1 cellular context compared by ENCODE assay signal in the genomic region with DNA sequence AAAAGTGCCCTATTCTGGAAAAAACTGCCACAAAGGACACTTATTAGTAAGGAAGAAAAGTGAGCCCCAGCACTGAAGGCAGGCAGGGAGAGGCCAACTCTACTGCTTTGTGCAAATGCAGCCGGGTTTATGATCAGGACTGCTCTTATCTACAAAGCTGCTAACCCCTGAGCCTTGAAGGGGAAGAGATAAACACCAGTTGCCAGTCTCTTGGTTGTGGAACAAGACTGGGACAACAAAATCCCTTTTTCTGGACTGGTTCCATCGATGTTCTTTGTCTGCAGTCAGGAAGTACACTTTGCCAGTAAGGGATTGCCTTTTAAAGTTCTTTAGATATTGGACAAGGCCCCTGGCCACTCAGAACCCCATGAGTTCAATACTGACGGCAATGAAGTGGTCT.
TF ChIP-seq lines count a peak whose summit lies in the region.

No MANE protein-coding gene starts in this region.

TF ChIP-seq in HepG2, 621 proteins besides CTCF, POLR2A, EP300 and RAD21 (continued from another document):
- TF ChIP-seq, protein P1, sequence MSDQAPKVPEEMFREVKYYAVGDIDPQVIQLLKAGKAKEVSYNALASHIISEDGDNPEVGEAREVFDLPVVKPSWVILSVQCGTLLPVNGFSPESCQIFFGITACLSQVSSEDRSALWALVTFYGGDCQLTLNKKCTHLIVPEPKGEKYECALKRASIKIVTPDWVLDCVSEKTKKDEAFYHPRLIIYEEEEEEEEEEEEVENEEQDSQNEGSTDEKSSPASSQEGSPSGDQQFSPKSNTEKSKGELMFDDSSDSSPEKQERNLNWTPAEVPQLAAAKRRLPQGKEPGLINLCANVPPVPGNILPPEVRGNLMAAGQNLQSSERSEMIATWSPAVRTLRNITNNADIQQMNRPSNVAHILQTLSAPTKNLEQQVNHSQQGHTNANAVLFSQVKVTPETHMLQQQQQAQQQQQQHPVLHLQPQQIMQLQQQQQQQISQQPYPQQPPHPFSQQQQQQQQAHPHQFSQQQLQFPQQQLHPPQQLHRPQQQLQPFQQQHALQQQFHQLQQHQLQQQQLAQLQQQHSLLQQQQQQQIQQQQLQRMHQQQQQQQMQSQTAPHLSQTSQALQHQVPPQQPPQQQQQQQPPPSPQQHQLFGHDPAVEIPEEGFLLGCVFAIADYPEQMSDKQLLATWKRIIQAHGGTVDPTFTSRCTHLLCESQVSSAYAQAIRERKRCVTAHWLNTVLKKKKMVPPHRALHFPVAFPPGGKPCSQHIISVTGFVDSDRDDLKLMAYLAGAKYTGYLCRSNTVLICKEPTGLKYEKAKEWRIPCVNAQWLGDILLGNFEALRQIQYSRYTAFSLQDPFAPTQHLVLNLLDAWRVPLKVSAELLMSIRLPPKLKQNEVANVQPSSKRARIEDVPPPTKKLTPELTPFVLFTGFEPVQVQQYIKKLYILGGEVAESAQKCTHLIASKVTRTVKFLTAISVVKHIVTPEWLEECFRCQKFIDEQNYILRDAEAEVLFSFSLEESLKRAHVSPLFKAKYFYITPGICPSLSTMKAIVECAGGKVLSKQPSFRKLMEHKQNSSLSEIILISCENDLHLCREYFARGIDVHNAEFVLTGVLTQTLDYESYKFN (CRISPR knock-in tag; conservative IDR thresholded peaks at IDR 0.05) = 0 out of 2 replicates have a peak, but pooled peaks have one; percentile 17
- TF ChIP-seq ZNF230 (CRISPR knock-in tag; IDR thresholded peaks at IDR 0.05) (no peak), FOXA3 (CRISPR knock-in tag; IDR thresholded peaks at IDR 0.05) (no peak), ZNF484 (CRISPR knock-in tag; IDR thresholded peaks at IDR 0.05; ENCODE audit: borderline replicate concordance, low read depth) (no peak), FOXP1 (IDR thresholded peaks at IDR 0.05) (no peak), FOXP1 (CRISPR knock-in tag; IDR thresholded peaks at IDR 0.05) (0 out of 2 replicates have a peak, but pooled peaks have one; percentile 18), SOX13 (IDR thresholded peaks at IDR 0.05) (no peak), SOX13 (CRISPR knock-in tag; conservative IDR thresholded peaks at IDR 0.05 in 1 of 2, IDR thresholded peaks at IDR 0.05 in 1 of 2) (peak in 1 of 2 experiments; percentile 32; a peak in 1 of 4 replicates), ZNF234 (CRISPR knock-in tag; conservative IDR thresholded peaks at IDR 0.05) (no peak), ZNF260 (CRISPR knock-in tag; IDR thresholded peaks at IDR 0.05; ENCODE audit: borderline replicate concordance, low read depth) (no peak)
- TF ChIP-seq, protein P2, sequence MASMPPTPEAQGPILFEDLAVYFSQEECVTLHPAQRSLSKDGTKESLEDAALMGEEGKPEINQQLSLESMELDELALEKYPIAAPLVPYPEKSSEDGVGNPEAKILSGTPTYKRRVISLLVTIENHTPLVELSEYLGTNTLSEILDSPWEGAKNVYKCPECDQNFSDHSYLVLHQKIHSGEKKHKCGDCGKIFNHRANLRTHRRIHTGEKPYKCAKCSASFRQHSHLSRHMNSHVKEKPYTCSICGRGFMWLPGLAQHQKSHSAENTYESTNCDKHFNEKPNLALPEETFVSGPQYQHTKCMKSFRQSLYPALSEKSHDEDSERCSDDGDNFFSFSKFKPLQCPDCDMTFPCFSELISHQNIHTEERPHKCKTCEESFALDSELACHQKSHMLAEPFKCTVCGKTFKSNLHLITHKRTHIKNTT (CRISPR knock-in tag; IDR thresholded peaks at IDR 0.05) = no peak
- TF ChIP-seq, protein P3, sequence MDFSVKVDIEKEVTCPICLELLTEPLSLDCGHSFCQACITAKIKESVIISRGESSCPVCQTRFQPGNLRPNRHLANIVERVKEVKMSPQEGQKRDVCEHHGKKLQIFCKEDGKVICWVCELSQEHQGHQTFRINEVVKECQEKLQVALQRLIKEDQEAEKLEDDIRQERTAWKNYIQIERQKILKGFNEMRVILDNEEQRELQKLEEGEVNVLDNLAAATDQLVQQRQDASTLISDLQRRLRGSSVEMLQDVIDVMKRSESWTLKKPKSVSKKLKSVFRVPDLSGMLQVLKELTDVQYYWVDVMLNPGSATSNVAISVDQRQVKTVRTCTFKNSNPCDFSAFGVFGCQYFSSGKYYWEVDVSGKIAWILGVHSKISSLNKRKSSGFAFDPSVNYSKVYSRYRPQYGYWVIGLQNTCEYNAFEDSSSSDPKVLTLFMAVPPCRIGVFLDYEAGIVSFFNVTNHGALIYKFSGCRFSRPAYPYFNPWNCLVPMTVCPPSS (IDR thresholded peaks at IDR 0.05) = no peak
- TF ChIP-seq, protein P4, sequence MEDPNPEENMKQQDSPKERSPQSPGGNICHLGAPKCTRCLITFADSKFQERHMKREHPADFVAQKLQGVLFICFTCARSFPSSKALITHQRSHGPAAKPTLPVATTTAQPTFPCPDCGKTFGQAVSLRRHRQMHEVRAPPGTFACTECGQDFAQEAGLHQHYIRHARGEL (CRISPR knock-in tag; IDR thresholded peaks at IDR 0.05) = no peak
- TF ChIP-seq, protein P5, sequence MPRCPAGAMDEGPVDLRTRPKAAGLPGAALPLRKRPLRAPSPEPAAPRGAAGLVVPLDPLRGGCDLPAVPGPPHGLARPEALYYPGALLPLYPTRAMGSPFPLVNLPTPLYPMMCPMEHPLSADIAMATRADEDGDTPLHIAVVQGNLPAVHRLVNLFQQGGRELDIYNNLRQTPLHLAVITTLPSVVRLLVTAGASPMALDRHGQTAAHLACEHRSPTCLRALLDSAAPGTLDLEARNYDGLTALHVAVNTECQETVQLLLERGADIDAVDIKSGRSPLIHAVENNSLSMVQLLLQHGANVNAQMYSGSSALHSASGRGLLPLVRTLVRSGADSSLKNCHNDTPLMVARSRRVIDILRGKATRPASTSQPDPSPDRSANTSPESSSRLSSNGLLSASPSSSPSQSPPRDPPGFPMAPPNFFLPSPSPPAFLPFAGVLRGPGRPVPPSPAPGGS (CRISPR knock-in tag; IDR thresholded peaks at IDR 0.05) = no peak
